ENCODE assay signal across 11 cellular contexts in the genomic region with DNA sequence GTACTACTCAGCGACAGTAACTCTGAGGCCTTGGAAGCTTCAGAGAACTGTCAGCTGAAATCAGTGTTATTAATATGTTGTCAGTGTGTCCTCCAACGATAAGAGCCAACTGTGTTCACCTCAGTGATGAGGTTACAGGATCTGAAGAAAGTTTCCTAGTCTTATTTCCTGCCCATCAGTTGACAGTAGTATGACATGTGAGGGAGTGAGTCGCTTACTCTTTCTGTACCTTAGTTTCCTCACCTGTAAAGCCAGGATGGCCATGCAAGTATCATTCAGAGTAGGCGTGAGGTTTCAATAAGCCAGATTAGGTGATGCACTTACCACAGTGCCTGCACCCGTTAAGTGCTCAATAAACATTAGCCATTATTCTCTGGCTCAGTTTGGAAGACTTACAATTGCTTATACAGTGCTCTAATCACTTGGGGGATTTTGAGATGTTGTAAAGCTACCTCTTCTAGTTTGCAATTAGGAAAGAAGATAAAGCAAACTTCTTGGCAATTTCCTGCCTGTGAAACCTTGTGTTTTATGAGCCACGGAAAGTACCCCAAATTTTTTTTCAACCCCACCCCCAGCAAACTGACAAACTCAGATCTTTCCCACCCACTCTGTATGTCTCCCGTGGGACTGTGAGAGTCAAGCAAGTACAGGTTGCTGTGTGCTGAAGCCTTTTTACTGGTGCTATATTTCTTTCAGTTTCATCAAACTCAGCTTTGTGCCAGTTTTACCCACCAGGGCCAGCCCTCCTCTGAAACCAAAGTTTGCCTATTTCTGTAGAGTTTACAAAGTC.
DNase-seq lines count a peak whose midpoint lies in the region; ATAC-seq, FAIRE-seq and TF ChIP-seq lines count a peak whose summit lies in the region.
"Had no signal": no experiment of that assay in that cellular context is flagged by ENCODE, and none has a peak within 500 bp of the region (broad histone marks: within the 10 kb centered on the region; RNA-seq: fewer than 3 reads in every experiment).

No MANE protein-coding gene starts in this region.

- H3K9me3 ChIP-seq in left lung (no peaks in the 10 kb centered on the region), tibial nerve (no peaks in the 10 kb centered on the region)

- peak; percentile 24 for DNase-seq in NCI-H1092 treated with DMSO at 0.1 percent for 48 hours (lab: John Stamatoyannopoulos, UW)
- no peak for DNase-seq in NCI-H1092 (lab: John Stamatoyannopoulos, UW)
- no peak for DNase-seq in HL-60 (ENCODE audit: low read depth in 1 of 2, low spot score in 1 of 2)
- DNase-seq in left lung: no peak
- DNase-seq in tibial nerve (ENCODE audit: low spot score in 2 of 2): no peak
- DNase-seq in HTR-8/SVneo (ENCODE audit: insufficient read length, low spot score): no peak
- no peak for DNase-seq in SHP77 (lab: John Stamatoyannopoulos, UW)

- no peak for TF ChIP-seq POLR2A in tibial nerve (IDR thresholded peaks at IDR 0.05)

- no peak for FAIRE-seq in HTR-8/SVneo (lab: Jason Lieb, UNC)
- FAIRE-seq: A204.1, endometrium, TTC549 had no signal

- H3K27me3 ChIP-seq in HL-60 (ENCODE audit: insufficient read depth, poor library complexity, severe bottlenecking) (no peaks in the 10 kb centered on the region), left lung (no peaks in the 10 kb centered on the region), tibial nerve (no peaks in the 10 kb centered on the region)

- H3K4me3 ChIP-seq in HL-60 (replicated peaks; ENCODE audit: insufficient read depth, low read length): no peak overlapping the region
- no peak overlapping the region for H3K4me3 ChIP-seq in left lung
- no peak overlapping the region for H3K4me3 ChIP-seq in tibial nerve

- no peak for TF ChIP-seq CTCF in HL-60 (IDR thresholded peaks at IDR 0.05; ENCODE audit: insufficient read depth, low read length)
- TF ChIP-seq CTCF in left lung (IDR thresholded peaks at IDR 0.05): no peak
- TF ChIP-seq CTCF in tibial nerve (IDR thresholded peaks at IDR 0.05): no peak

- H3K27ac ChIP-seq in HL-60 (replicated peaks) (0 out of 2 replicates have a peak overlapping the region, but pooled peaks have one; percentile 12), left lung (peak overlapping the region in 1 of 2 donors; percentile 51), tibial nerve (peak overlapping the region in 1 of 4 donors; percentile 33)

- ATAC-seq in GM21737 (IDR thresholded peaks at IDR 0.05; ENCODE audit: unreplicated experiment) (peak; percentile 76), left lung (peak; percentile 36)

- WGBS in tibial nerve, 2 donors: 64 to 66% methylated on average over 7 of the region's 7 CpGs

- peaks cover 0 to 9% of the 10 kb centered on the region in 2 donors for H3K36me3 ChIP-seq in left lung
- no peaks in the 10 kb centered on the region for H3K36me3 ChIP-seq in tibial nerve

- H3K4me1 ChIP-seq in left lung: peaks cover 0 to 35% of the 10 kb centered on the region in 2 donors
- peaks cover 0 to 16% (median 8%) of the 10 kb centered on the region in 4 donors for H3K4me1 ChIP-seq in tibial nerve

- intact Hi-C loops in left lung (cut with DNase I): loop anchor here in 1 of 2 donors (5.0 kb wide), 1 partner anchor 249 kb away; no protein-coding TSS in a partner anchor

- no peak for TF ChIP-seq EP300 in tibial nerve (IDR thresholded peaks at IDR 0.05)
